8 cellular contexts compared by ENCODE assay signal in the genomic region with DNA sequence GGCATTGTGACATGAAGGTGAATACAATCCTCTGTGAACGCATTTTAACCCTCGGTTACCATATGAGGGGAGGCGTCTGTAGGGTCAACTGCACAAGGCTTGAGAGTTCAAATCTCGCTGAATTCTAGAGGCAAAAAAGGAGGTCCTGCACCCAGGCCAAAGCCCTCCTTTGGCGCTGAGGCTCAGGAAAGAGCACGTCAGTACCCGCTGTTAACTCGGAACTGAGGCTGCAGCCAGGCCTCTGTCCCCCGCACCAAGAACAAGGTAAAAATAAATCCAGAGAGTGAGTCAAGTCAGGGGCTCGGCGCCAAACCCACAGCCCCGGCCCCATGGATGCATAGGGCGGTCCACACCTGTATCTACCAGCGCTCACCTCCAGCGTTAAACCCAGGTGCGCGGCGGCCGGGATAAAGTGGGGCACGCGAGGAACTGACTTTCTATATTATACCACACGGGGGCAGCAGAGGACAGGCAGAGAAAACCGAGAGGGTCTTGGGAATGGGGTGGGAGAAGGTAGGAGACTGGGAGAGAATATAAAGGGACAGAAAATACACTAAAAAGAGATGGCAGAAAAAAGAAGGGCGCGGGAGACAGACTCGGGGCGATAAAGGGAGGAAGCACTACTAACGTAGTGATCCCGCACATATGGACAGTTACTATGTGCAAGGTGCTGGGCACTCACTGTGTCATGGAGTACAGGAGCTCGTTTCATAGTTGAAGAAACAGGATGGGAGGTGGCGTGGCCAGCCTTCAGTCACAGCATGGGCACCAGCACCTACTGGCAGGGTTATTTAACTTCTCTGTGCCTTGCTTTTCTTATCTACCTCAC. TPM values are rescaled to one million over a fixed set of nuclear protein-coding genes. Genes with fewer than 3 reads are reported as not detected.
DNase-seq lines count a peak whose midpoint lies in the region; ATAC-seq and TF ChIP-seq lines count a peak whose summit lies in the region.

No MANE protein-coding gene starts in this region.

- no peaks in the 10 kb centered on the region for H3K9me3 ChIP-seq in Loucy (ENCODE audit: insufficient read depth, low read depth, low read length)
- peaks cover 2% of the 10 kb centered on the region for H3K9me3 ChIP-seq in trophoblast cell (ENCODE audit: insufficient read depth, low read depth, low read length)

- H3K27me3 ChIP-seq in Loucy (ENCODE audit: insufficient read depth, low read length, poor library complexity, severe bottlenecking) (no peaks in the 10 kb centered on the region), trophoblast cell (ENCODE audit: insufficient read depth, low read length) (no peaks in the 10 kb centered on the region)

- H4K91ac ChIP-seq in trophoblast cell (ENCODE audit: low read depth, low read length): no peak overlapping the region

- WGBS in trophoblast cell (ENCODE audit: extremely low coverage, insufficient coverage, insufficient read length): no CpG with 5 or more reads among the region's 31 CpGs

- TF ChIP-seq CTCF in AG04449 (IDR thresholded peaks at IDR 0.05; ENCODE audit: insufficient read depth, low read length, missing control alignments) (peak; percentile 61), GM12872 (IDR thresholded peaks at IDR 0.05; ENCODE audit: insufficient read depth, low read depth, low read length) (peak; percentile 58), Loucy (conservative IDR thresholded peaks at IDR 0.05; ENCODE audit: low read length) (peak; percentile 89), foreskin fibroblast (IDR thresholded peaks at IDR 0.05; ENCODE audit: low read depth, low read length) (peak; percentile 53)

- CTCF ChIA-PET in AG04449 (lab: Yijun Ruan, JAX): interaction anchor here (0.6 to 6.9 kb wide), 25 partner anchors 10 to 682 kb away, joined by 3 to 110 read pairs (median 4); no protein-coding TSS in a partner anchor

- no peak overlapping the region for H2AK5ac ChIP-seq in trophoblast cell (ENCODE audit: low read length)

- H3K4me2 ChIP-seq in Loucy (ENCODE audit: low read depth, low read length, poor library complexity, severe bottlenecking) (no peak overlapping the region), trophoblast cell (ENCODE audit: low read length) (no peak overlapping the region)

- no peak overlapping the region for H3K14ac ChIP-seq in trophoblast cell (ENCODE audit: low read length)

- H4K8ac ChIP-seq in trophoblast cell (ENCODE audit: low read depth, low read length): no peak overlapping the region

- H3K79me2 ChIP-seq in Loucy (ENCODE audit: insufficient read depth, low read length) (no peaks in the 10 kb centered on the region), trophoblast cell (ENCODE audit: control insufficient read depth, insufficient read depth, low read length, poor library complexity) (no peaks in the 10 kb centered on the region)

- no peaks in the 10 kb centered on the region for H3K79me1 ChIP-seq in trophoblast cell (ENCODE audit: low read length)

- no peak overlapping the region for H3K27ac ChIP-seq in trophoblast cell (ENCODE audit: low read depth, low read length)

- H3K4ac ChIP-seq in trophoblast cell (ENCODE audit: low read depth, low read length): no peak overlapping the region

- no peak overlapping the region; the same call in 1 of the 2 replicates for H3K4me3 ChIP-seq in AG04449 (ENCODE audit: low read depth, low read length)
- no peak overlapping the region for H3K4me3 ChIP-seq in Loucy (ENCODE audit: low read length, poor library complexity, severe bottlenecking)
- no peak overlapping the region for H3K4me3 ChIP-seq in foreskin fibroblast (ENCODE audit: low read depth in 1 of 2, low read length in 2 of 2)
- H3K4me3 ChIP-seq in trophoblast cell (ENCODE audit: low read depth, low read length): no peak overlapping the region

- H4K12ac ChIP-seq in trophoblast cell (ENCODE audit: low read depth, low read length): no peak overlapping the region

- H3K4me1 ChIP-seq in Loucy (ENCODE audit: insufficient read depth, low read length, poor library complexity, severe bottlenecking) (no peaks in the 10 kb centered on the region), trophoblast cell (ENCODE audit: control insufficient read depth in 1 of 2, insufficient read depth in 2 of 2, low read length in 2 of 2) (peaks cover 5 to 6% of the 10 kb centered on the region in 2 experiments)

- H3K9ac ChIP-seq in Loucy (ENCODE audit: low read depth, low read length, poor library complexity, severe bottlenecking): no peak overlapping the region
- H3K9ac ChIP-seq in trophoblast cell (ENCODE audit: low read length): no peak overlapping the region

- no peak overlapping the region for H3K23ac ChIP-seq in trophoblast cell (ENCODE audit: low read length)

- no peak overlapping the region for H3K18ac ChIP-seq in trophoblast cell (ENCODE audit: low read length)

- H2AFZ ChIP-seq in Loucy (ENCODE audit: low read length) (no peak overlapping the region), trophoblast cell (ENCODE audit: insufficient read depth, low read length, poor library complexity) (no peak overlapping the region)

- H2BK120ac ChIP-seq in trophoblast cell (ENCODE audit: insufficient read depth, low read length, poor library complexity): no peak overlapping the region

- no peak for DNase-seq in AG04449 (ENCODE audit: low read depth, low spot score)
- DNase-seq in UCSD-AML1 (lab: John Stamatoyannopoulos, UW; ENCODE audit: unreplicated experiment): peak; percentile 23
- peak in 1 of 2 donors; percentile 52 for DNase-seq in foreskin fibroblast
- DNase-seq in trophoblast cell: peak; percentile 7 to 46

- H3F3A ChIP-seq in Loucy (ENCODE audit: low read depth): no peaks in the 10 kb centered on the region

- H4K20me1 ChIP-seq in Loucy (ENCODE audit: insufficient read depth, low read length, poor library complexity, severe bottlenecking): no peaks in the 10 kb centered on the region

- POLR2A ChIA-PET in AG04449 (lab: Yijun Ruan, JAX): no interaction called here

- ATAC-seq in HG03565 (IDR thresholded peaks at IDR 0.05; ENCODE audit: unreplicated experiment): no peak
- no peak for ATAC-seq in HG03520 (IDR thresholded peaks at IDR 0.05; ENCODE audit: unreplicated experiment)

- H3K36me3 ChIP-seq in Loucy (ENCODE audit: insufficient read depth, low read length): no peaks in the 10 kb centered on the region
- no peaks in the 10 kb centered on the region for H3K36me3 ChIP-seq in trophoblast cell (ENCODE audit: control insufficient read depth in 1 of 2, insufficient read depth in 2 of 2, low read length in 2 of 2)

- no peak overlapping the region for H2BK12ac ChIP-seq in trophoblast cell (ENCODE audit: low read length)

- H3K9me2 ChIP-seq in Loucy (replicated peaks; ENCODE audit: low read depth, low read length): no peaks in the 10 kb centered on the region

- no peak overlapping the region for H2BK5ac ChIP-seq in trophoblast cell (ENCODE audit: low read depth, low read length, poor library complexity)

RNA-seq across cellular contexts. Expression of gene DMRTA2, which starts 54.9 kb away (rescaled TPM):
- polyA plus RNA-seq in trophoblast cell (2013): 0.03 and 0.06 TPM in 2 replicates
